Comparison of ENCODE assay signal across 10 cellular contexts in genomic region chr17:20157078-20157360, GRCh38.
DNase-seq lines count a peak whose midpoint lies in the region; ATAC-seq and TF ChIP-seq lines count a peak whose summit lies in the region.
"Had no signal": no experiment of that assay in that cellular context is flagged by ENCODE, and none has a peak within 500 bp of the region (broad histone marks: within the 10 kb centered on the region; RNA-seq: fewer than 3 reads in every experiment).

No MANE protein-coding gene starts in this region.

- peak overlapping the region in 6 of 10 donors; percentile 83 to 92 (median 86) for H3K4me3 Mint-ChIP-seq in naive thymus-derived CD4-positive, alpha-beta T cell

- H3K27me3 Mint-ChIP-seq in naive thymus-derived CD4-positive, alpha-beta T cell: peaks cover 0 to 27% (median 0%) of the 10 kb centered on the region in 5 donors

- intact Hi-C loops in naive thymus-derived CD4-positive, alpha-beta T cell (cut with micrococcal nuclease): loop anchor here (5.0 to 10.0 kb wide), 4 partner anchors 35 to 1395 kb away; partner anchors contain the start of gene MAP2K3 (in 1 of the 2)
- intact Hi-C loops in posterior vena cava (cut with DNase I): loop anchor here in 1 of 2 donors (10.0 kb wide), 1 partner anchor 1952 kb away; no protein-coding TSS in a partner anchor

- H3K9ac ChIP-seq in KMS-11: peak overlapping the region; percentile 6; the same call in 1 of the 2 replicates

- no peak for ATAC-seq in naive thymus-derived CD4-positive, alpha-beta T cell
- no peak for ATAC-seq in omental fat pad (ENCODE audit: low FRiP score)

- H2AFZ ChIP-seq in KMS-11 (ENCODE audit: low read depth): no peak overlapping the region

- DNase-seq in AG09309 (ENCODE audit: low read depth): no peak
- DNase-seq in coronary artery (ENCODE audit: low spot score): no peak
- no peak for DNase-seq in naive thymus-derived CD4-positive, alpha-beta T cell
- no peak for DNase-seq in HuH-7 (ENCODE audit: low spot score)
- DNase-seq in omental fat pad (ENCODE audit: low spot score): no peak
- no peak for DNase-seq in ecto neural progenitor cell (ENCODE audit: low spot score)
- DNase-seq in posterior vena cava (ENCODE audit: low spot score): no peak
- DNase-seq: activated T-cell treated with anti-CD3 and anti-CD28 coated beads, Interleukin-2, amount 50 U/mL, for 1 hour; NCI-H345 had no signal

- H3K4me1 Mint-ChIP-seq in naive thymus-derived CD4-positive, alpha-beta T cell: peaks cover 0 to 7% (median 4%) of the 10 kb centered on the region in 7 donors

- CTCF ChIA-PET in naive thymus-derived CD4-positive, alpha-beta T cell (lab: Charles Lee): interaction anchor here (0.8 kb wide), 1 partner anchor 286 kb away, joined by 6 read pairs; no protein-coding TSS in a partner anchor

- POLR2A ChIA-PET in naive thymus-derived CD4-positive, alpha-beta T cell (lab: Charles Lee): no interaction called here

- no peak overlapping the region for H3K27ac ChIP-seq in KMS-11
- H3K27ac ChIP-seq in coronary artery: peak overlapping the region in 1 of 2 donors; percentile 86
- no peak overlapping the region for H3K27ac ChIP-seq in naive thymus-derived CD4-positive, alpha-beta T cell (ENCODE audit: low read depth, low read length)

- H3K36me3 Mint-ChIP-seq in naive thymus-derived CD4-positive, alpha-beta T cell: no peaks in the 10 kb centered on the region

- H3K9me3 Mint-ChIP-seq in naive thymus-derived CD4-positive, alpha-beta T cell: peaks cover 0 to 3% (median 0%) of the 10 kb centered on the region in 11 donors

- H3K36me3 ChIP-seq in KMS-11 (ENCODE audit: insufficient read depth): no peaks in the 10 kb centered on the region
- H3K36me3 ChIP-seq in naive thymus-derived CD4-positive, alpha-beta T cell (ENCODE audit: control insufficient read depth in 2 of 3, insufficient read depth in 3 of 3, low read length in 3 of 3): no peaks in the 10 kb centered on the region

- TF ChIP-seq CTCF in AG09309 (IDR thresholded peaks at IDR 0.05; ENCODE audit: control insufficient read depth, insufficient read depth, low read depth, low read length, missing control alignments) (no peak), KMS-11 (conservative IDR thresholded peaks at IDR 0.05; ENCODE audit: low read depth, low read length) (no peak), coronary artery (IDR thresholded peaks at IDR 0.05) (no peak), omental fat pad (IDR thresholded peaks at IDR 0.05) (no peak)

- peaks cover 11% of the 10 kb centered on the region for H3K4me1 ChIP-seq in KMS-11 (ENCODE audit: low read depth, poor library complexity, severe bottlenecking)
- H3K4me1 ChIP-seq in naive thymus-derived CD4-positive, alpha-beta T cell (ENCODE audit: control insufficient read depth in 2 of 2, insufficient read depth in 2 of 2, low read length in 2 of 2): peaks cover 6 to 15% of the 10 kb centered on the region in 2 donors

- H3K79me2 ChIP-seq in KMS-11 (ENCODE audit: insufficient read depth, low read depth): no peaks in the 10 kb centered on the region

- H3K27me3 ChIP-seq in KMS-11 (ENCODE audit: insufficient read depth, low read depth): no peaks in the 10 kb centered on the region
- H3K27me3 ChIP-seq in naive thymus-derived CD4-positive, alpha-beta T cell (ENCODE audit: control insufficient read depth in 2 of 2, insufficient read depth in 2 of 2, low read length in 2 of 2): peaks cover 0 to 2% of the 10 kb centered on the region in 2 donors

- H3K27ac Mint-ChIP-seq in naive thymus-derived CD4-positive, alpha-beta T cell: peak overlapping the region in 2 of 9 donors; percentile 15 to 70

- H4K20me1 ChIP-seq in KMS-11 (ENCODE audit: insufficient read depth): no peaks in the 10 kb centered on the region

- peak overlapping the region; percentile 78 for H3K4me2 ChIP-seq in KMS-11

- H3K4me3 ChIP-seq in AG09309 (ENCODE audit: control insufficient read depth, low read depth, low read length) (peak overlapping the region; percentile 56), KMS-11 (IDR thresholded peaks at IDR 0.05; ENCODE audit: insufficient read depth, low read depth, low read length) (no peak overlapping the region), coronary artery (peak overlapping the region; percentile 82)
- peak overlapping the region; percentile 58 for H3K4me3 ChIP-seq in naive thymus-derived CD4-positive, alpha-beta T cell (ENCODE audit: low read length)

- H3K9me3 ChIP-seq in naive thymus-derived CD4-positive, alpha-beta T cell (ENCODE audit: control insufficient read depth in 2 of 3, low read length in 3 of 3): no peaks in the 10 kb centered on the region
